ENCODE assay signal across 28 cellular contexts in genomic region chr4:7402526-7402925, GRCh38. TPM values are rescaled to one million over a fixed set of nuclear protein-coding genes. Genes with fewer than 3 reads are reported as not detected.
A peak's percentile ranks its signal among the peaks of the same experiment; 100 is the strongest.
DNase-seq lines count a peak whose midpoint lies in the region; ATAC-seq lines count a peak whose summit lies in the region.
"Had no signal": no experiment of that assay in that cellular context is flagged by ENCODE, and none has a peak within 500 bp of the region (broad histone marks: within the 10 kb centered on the region; RNA-seq: fewer than 3 reads in every experiment).

No MANE protein-coding gene starts in this region.

- H3K4me1 Mint-ChIP-seq in activated T-helper 17 cell treated with anti-CD3 and anti-CD28 coated beads, Interleukin-2, amount 50 U/mL, for 72 hours = no peaks in the 10 kb centered on the region
- H3K4me1 Mint-ChIP-seq: memory B cell, T-helper 17 cell had no signal

- peak; percentile 23 for DNase-seq in Right ventricle myocardium inferior (ENCODE audit: missing footprints)
- DNase-seq in Right ventricle myocardium superior = no peak
- DNase-seq in islet precursor cell = peak; percentile 18
- DNase-seq in cerebellar cortex (ENCODE audit: low spot score) = no peak
- DNase-seq: activated CD4-positive, alpha-beta T cell treated with anti-CD3 and anti-CD28 coated beads for 1 hour; activated CD8-positive, alpha-beta T cell treated with anti-CD3 and anti-CD28 coated beads for 36 hours; activated naive CD4-positive, alpha-beta T cell treated with Interleukin-2 at 50 U/mL for 16 hours; IMR-90; kidney glomerular epithelial cell; NCI-H1092; NCI-H2081 treated with DMSO at 0.1 percent for 48 hours; NK-92 treated with Interleukin-12 subunit alpha and Interleukin-12 subunit beta, amount 100 ng/mL, for 24 hours; SK-N-SH; T-helper 17 cell had no signal

- H3K4me1 ChIP-seq in stomach smooth muscle (ENCODE audit: control insufficient read depth, insufficient read depth, low read length) = peaks cover 30% of the 10 kb centered on the region
- H3K4me1 ChIP-seq: HAP-1, suprapubic skin had no signal

- H3K36me3 ChIP-seq in stomach smooth muscle (ENCODE audit: control insufficient read depth in 2 of 2, insufficient read depth in 2 of 2, low read length in 2 of 2) = no peaks in the 10 kb centered on the region
- H3K36me3 ChIP-seq: BLaER1, cardiac muscle cell, HAP-1, neutrophil, suprapubic skin had no signal

- H3K27me3 ChIP-seq in stomach smooth muscle (ENCODE audit: control insufficient read depth in 1 of 2, insufficient read depth in 2 of 2, low read length in 2 of 2) = no peaks in the 10 kb centered on the region
- H3K27me3 ChIP-seq: BLaER1, cardiac muscle cell had no signal

- H3K27ac ChIP-seq in stomach smooth muscle (ENCODE audit: low read length) = peak overlapping the region; percentile 66
- H3K27ac ChIP-seq: BLaER1, cardiac muscle cell, neutrophil, suprapubic skin had no signal

- ATAC-seq in Right ventricle myocardium inferior = no peak
- ATAC-seq in Right ventricle myocardium superior (ENCODE audit: poor library complexity) = no peak
- peak; percentile 12 for ATAC-seq in activated T-helper 17 cell treated with anti-CD3 and anti-CD28 coated beads, Interleukin-2, amount 50 U/mL, for 72 hours (replicated peaks)
- ATAC-seq in GM18511 (IDR thresholded peaks at IDR 0.05; ENCODE audit: unreplicated experiment) = no peak
- no peak for ATAC-seq in HG02759 (IDR thresholded peaks at IDR 0.05; ENCODE audit: unreplicated experiment)
- ATAC-seq: activated CD8-positive, alpha-beta T cell treated with anti-CD3 and anti-CD28 coated beads for 36 hours; stimulated activated effector memory CD8-positive, alpha-beta T cell treated with anti-CD3 and anti-CD28 coated beads, Interleukin-12 subunit alpha, Interleukin-12 subunit beta, amount 100 ng/mL, for 72 hours; T-helper 17 cell had no signal

- peaks cover 26% of the 10 kb centered on the region for H3K27me3 Mint-ChIP-seq in activated T-helper 17 cell treated with anti-CD3 and anti-CD28 coated beads, Interleukin-2, amount 50 U/mL, for 72 hours

- no peak overlapping the region for H3K9ac ChIP-seq in stomach smooth muscle (ENCODE audit: low read length in 2 of 2)
- H3K9ac ChIP-seq: BLaER1, SK-N-SH had no signal

- no peaks in the 10 kb centered on the region for H3K36me3 Mint-ChIP-seq in activated T-helper 17 cell treated with anti-CD3 and anti-CD28 coated beads, Interleukin-2, amount 50 U/mL, for 72 hours (ENCODE audit: low read depth)
- H3K36me3 Mint-ChIP-seq: memory B cell; stimulated activated effector memory CD8-positive, alpha-beta T cell treated with anti-CD3 and anti-CD28 coated beads, Interleukin-12 subunit alpha, Interleukin-12 subunit beta, amount 100 ng/mL, for 72 hours had no signal

- H3K27ac Mint-ChIP-seq in activated T-helper 17 cell treated with anti-CD3 and anti-CD28 coated beads, Interleukin-2, amount 50 U/mL, for 72 hours = no peak overlapping the region
- H3K27ac Mint-ChIP-seq: activated CD8-positive, alpha-beta T cell treated with anti-CD3 and anti-CD28 coated beads for 36 hours; dendritic cell treated with granulocyte-macrophage colony-stimulating factor and Interleukin-4, amounts not matched to agents 40 ng/mL and 50 ng/mL, for 4 days; memory B cell; stimulated activated effector memory CD8-positive, alpha-beta T cell treated with anti-CD3 and anti-CD28 coated beads, Interleukin-12 subunit alpha, Interleukin-12 subunit beta, amount 100 ng/mL, for 72 hours; T-helper 17 cell had no signal

- peaks cover 4% of the 10 kb centered on the region for H3K9me3 Mint-ChIP-seq in activated T-helper 17 cell treated with anti-CD3 and anti-CD28 coated beads, Interleukin-2, amount 50 U/mL, for 72 hours

- H3K4me3 ChIP-seq in stomach smooth muscle (ENCODE audit: low read length in 2 of 2) = no peak overlapping the region
- H3K4me3 ChIP-seq: BLaER1, cardiac muscle cell, HAP-1, smooth muscle cell, suprapubic skin had no signal

- no peaks in the 10 kb centered on the region for H3K9me3 ChIP-seq in stomach smooth muscle (ENCODE audit: control insufficient read depth in 2 of 2, low read length in 2 of 2)
- H3K9me3 ChIP-seq: HAP-1, neutrophil, suprapubic skin had no signal

- H3K4me3 Mint-ChIP-seq in activated T-helper 17 cell treated with anti-CD3 and anti-CD28 coated beads, Interleukin-2, amount 50 U/mL, for 72 hours = no peak overlapping the region
- H3K4me3 Mint-ChIP-seq: activated CD8-positive, alpha-beta T cell treated with anti-CD3 and anti-CD28 coated beads for 36 hours; dendritic cell treated with granulocyte-macrophage colony-stimulating factor and Interleukin-4, amounts not matched to agents 40 ng/mL and 50 ng/mL, for 4 days; memory B cell; stimulated activated effector memory CD8-positive, alpha-beta T cell treated with anti-CD3 and anti-CD28 coated beads, Interleukin-12 subunit alpha, Interleukin-12 subunit beta, amount 100 ng/mL, for 72 hours; T-helper 17 cell had no signal

- intact Hi-C loops in Right ventricle myocardium inferior (cut with DNase I) = no loop called here
- intact Hi-C loops in Right ventricle myocardium superior (cut with DNase I) = no loop called here

RNA-seq across cellular contexts. Expression of gene PSAPL1, which starts 32.2 kb away (rescaled TPM):
- not detected for total RNA-seq in Right ventricle myocardium inferior
- not detected for total RNA-seq in Right ventricle myocardium superior
- not detected for total RNA-seq in activated T-helper 17 cell treated with anti-CD3 and anti-CD28 coated beads, Interleukin-2, amount 50 U/mL, for 72 hours
- total RNA-seq: activated CD8-positive, alpha-beta T cell treated with anti-CD3 and anti-CD28 coated beads for 36 hours; glomerular endothelial cell; IMR-90; smooth muscle cell; T-helper 17 cell had no signal

Comparison
In these comparisons a context has a peak if more than half of its experiments do, and no peak if none do; other contexts are left out.
1. DNase-seq: peak in Right ventricle myocardium inferior (single experiment) and islet precursor cell (single experiment); none in Right ventricle myocardium superior (single experiment) and cerebellar cortex (single experiment).